Comparison of ENCODE assay signal across 17 cellular contexts in the genomic region with DNA sequence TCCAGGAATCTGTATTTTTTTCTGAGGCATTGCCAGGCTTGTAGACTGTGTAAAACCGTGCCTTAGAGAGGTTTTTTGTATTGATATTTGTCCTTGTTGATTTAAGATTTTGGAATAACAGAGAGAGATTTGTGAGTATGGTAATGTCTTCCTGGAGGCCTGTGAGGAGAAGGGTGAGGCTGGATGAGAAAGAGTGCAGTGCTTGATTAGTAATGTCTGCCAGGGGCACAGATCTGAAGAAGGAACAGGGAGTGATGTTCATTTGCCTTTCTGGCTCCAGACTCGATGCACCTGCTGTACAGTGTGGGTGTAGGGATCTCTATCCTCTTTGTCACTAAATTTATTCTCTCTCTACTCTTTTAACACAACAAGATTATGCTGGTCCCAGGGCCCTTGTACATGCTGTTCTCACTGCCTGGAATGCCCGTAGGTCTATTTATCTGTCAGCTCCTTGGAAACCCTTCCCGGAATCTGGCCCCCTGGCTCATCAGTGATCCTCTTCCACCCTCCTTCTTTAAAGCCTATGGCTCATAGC. TPM values are rescaled to one million over a fixed set of nuclear protein-coding genes. Genes with fewer than 3 reads are reported as not detected.
A peak's percentile ranks its signal among the peaks of the same experiment; 100 is the strongest.
DNase-seq lines count a peak whose midpoint lies in the region; ATAC-seq, FAIRE-seq and TF ChIP-seq lines count a peak whose summit lies in the region.
"Had no signal": no experiment of that assay in that cellular context is flagged by ENCODE, and none has a peak within 500 bp of the region (broad histone marks: within the 10 kb centered on the region; RNA-seq: fewer than 3 reads in every experiment).

No MANE protein-coding gene starts in this region.

- SMC1A ChIA-PET in GM12878 (lab: Charles Lee; ENCODE audit: uncharacterized antibody, unreplicated experiment): no interaction called here

- CTCF ChIA-PET in GM12878 (lab: Yijun Ruan, JAX): no interaction called here

- no peaks in the 10 kb centered on the region for H4K20me1 ChIP-seq in GM12878 (ENCODE audit: control insufficient read depth, insufficient read depth)

- TF ChIP-seq POLR2A in GM12878 (IDR thresholded peaks at IDR 0.05; ENCODE audit: low read depth, low read length): no peak

- RAD21 ChIA-PET in GM12878 (lab: Charles Lee; ENCODE audit: unreplicated experiment): no interaction called here

- H3K4me3 ChIP-seq in right atrium auricular region (no peak overlapping the region), GM12878 (no peak overlapping the region)
- no peak overlapping the region for H3K4me3 ChIP-seq in effector memory CD4-positive, alpha-beta T cell (ENCODE audit: insufficient read depth, low read depth, low read length, poor library complexity, severe bottlenecking)

- no TSS peak for BruUV-seq in GM12878 (replicated peaks; lab: Mats Ljungman, UMichigan)

- TF ChIP-seq CTCF in right atrium auricular region (IDR thresholded peaks at IDR 0.05) (no peak), GM12878 (IDR thresholded peaks at IDR 0.05 in 2 of 3, conservative IDR thresholded peaks at IDR 0.05 in 1 of 3; ENCODE audit: control insufficient read depth in 2 of 3, extremely low read depth in 1 of 3, insufficient read depth in 1 of 3, low read depth in 3 of 3, low read length in 3 of 3) (no peak), neural crest cell (conservative IDR thresholded peaks at IDR 0.05) (no peak)

- no peak for TF ChIP-seq RAD21 in GM12878 (IDR thresholded peaks at IDR 0.05; ENCODE audit: insufficient read depth, low read depth, low read length)

- no peaks in the 10 kb centered on the region for H3K79me2 ChIP-seq in GM12878 (ENCODE audit: control insufficient read depth, insufficient read depth, low read length)

- H3K4me2 ChIP-seq in GM12878 (ENCODE audit: control insufficient read depth, insufficient read depth): no peak overlapping the region

- in situ Hi-C loops in GM12878 (cut with MboI): no loop called here

- H3K4me1 ChIP-seq in right atrium auricular region (peaks cover 0 to 10% of the 10 kb centered on the region in 2 donors), GM12878 (ENCODE audit: control insufficient read depth, insufficient read depth, low read length) (no peaks in the 10 kb centered on the region)
- no peaks in the 10 kb centered on the region for H3K4me1 ChIP-seq in effector memory CD4-positive, alpha-beta T cell (ENCODE audit: control insufficient read depth, insufficient read depth, low read length, poor library complexity, severe bottlenecking)

- H3K27ac ChIP-seq in right atrium auricular region (peak overlapping the region; percentile 24 to 77), GM12878 (ENCODE audit: control insufficient read depth, insufficient read depth) (no peak overlapping the region)
- no peak overlapping the region for H3K27ac ChIP-seq in effector memory CD4-positive, alpha-beta T cell (ENCODE audit: insufficient read depth, low read length, poor library complexity, severe bottlenecking)

- ATAC-seq in Right ventricle myocardium inferior (no peak), GM12878 (no peak)

- H3K27me3 Mint-ChIP-seq in neural crest cell (ENCODE audit: low read depth): no peaks in the 10 kb centered on the region

- peaks cover 16% of the 10 kb centered on the region for H3K36me3 ChIP-seq in right atrium auricular region
- H3K36me3 ChIP-seq in GM12878 (ENCODE audit: control insufficient read depth in 2 of 2, insufficient read depth in 2 of 2, low read length in 1 of 2): peaks cover 0 to 8% of the 10 kb centered on the region in 2 experiments; a peak in 1 of 4 replicates
- peaks cover 10% of the 10 kb centered on the region for H3K36me3 ChIP-seq in effector memory CD4-positive, alpha-beta T cell (ENCODE audit: control insufficient read depth, insufficient read depth, low read length)

- no peak for TF ChIP-seq EP300 in GM12878 (IDR thresholded peaks at IDR 0.05; ENCODE audit: borderline replicate concordance in 1 of 2, control insufficient read depth in 1 of 2, low read depth in 2 of 2, low read length in 2 of 2)

- peak overlapping the region; percentile 27 for H3K4me3 Mint-ChIP-seq in neural crest cell

- H3K27me3 ChIP-seq in right atrium auricular region (no peaks in the 10 kb centered on the region), GM12878 (replicated peaks in 1 of 2; ENCODE audit: control insufficient read depth in 2 of 2, insufficient read depth in 2 of 2, low read length in 1 of 2) (no peaks in the 10 kb centered on the region)
- no peaks in the 10 kb centered on the region for H3K27me3 ChIP-seq in effector memory CD4-positive, alpha-beta T cell (replicated peaks; ENCODE audit: control insufficient read depth, insufficient read depth, low read length, poor library complexity, severe bottlenecking)

- intact Hi-C loops in Right ventricle myocardium inferior (cut with DNase I): loop anchor here (5.0 kb wide), 1 partner anchor 57 kb away; no protein-coding TSS in a partner anchor
- intact Hi-C loops in GM12878 (cut with micrococcal nuclease; ENCODE audit: unreplicated experiment): no loop called here

- no peak for FAIRE-seq in GM12878 (lab: Jason Lieb, UNC)

- no peak overlapping the region for H3K9ac ChIP-seq in GM12878 (ENCODE audit: control insufficient read depth, insufficient read depth, low read length)

- H3K4me1 Mint-ChIP-seq in neural crest cell: peaks cover 7% of the 10 kb centered on the region

- POLR2A ChIA-PET in GM12878 (lab: Charles Lee): no interaction called here

- peaks cover 32% of the 10 kb centered on the region for H3K36me3 Mint-ChIP-seq in neural crest cell (ENCODE audit: low read depth)

- H3K27ac Mint-ChIP-seq in neural crest cell (ENCODE audit: unreplicated experiment): no peak overlapping the region

- H2AFZ ChIP-seq in GM12878 (ENCODE audit: control insufficient read depth, low read depth, low read length): no peak overlapping the region

- WGBS in GM12878 (ENCODE audit: insufficient coverage, insufficient replicate concordance, low lambda C conversion rate, missing lambda C conversion rate): 88% methylated on average over 4 of the region's 4 CpGs

- DNase-seq in right atrium auricular region (ENCODE audit: low spot score) (no peak), Right ventricle myocardium inferior (ENCODE audit: missing footprints) (no peak), GM12878 (ENCODE audit: low read depth, low spot score) (no peak), neural crest cell (ENCODE audit: low read depth, low spot score) (no peak), GF-D8 (lab: John Stamatoyannopoulos, UW) (no peak), NCI-H2081 treated with DMSO at 0.1 percent for 48 hours (lab: John Stamatoyannopoulos, UW) (no peak)
- no peak for DNase-seq in effector memory CD4-positive, alpha-beta T cell
- DNase-seq: ACHN, AML-193, H9, Kasumi-1, MM.1S, NCI-H1105, NCI-H1694, NCI-H2107, NCI-H2227 treated with DMSO at 0.1 percent for 48 hours, NCI-H524 treated with DMSO at 0.1 percent for 48 hours had no signal

- H3K9me3 Mint-ChIP-seq in neural crest cell: peaks cover 5% of the 10 kb centered on the region
- H3K9me3 Mint-ChIP-seq: H9 had no signal

- no peaks in the 10 kb centered on the region for H3K9me3 ChIP-seq in right atrium auricular region
- peaks cover 2% of the 10 kb centered on the region; the same call in 2 of the 3 replicates for H3K9me3 ChIP-seq in GM12878 (replicated peaks; ENCODE audit: control insufficient read depth, insufficient read depth, low read length)
- H3K9me3 ChIP-seq in effector memory CD4-positive, alpha-beta T cell (ENCODE audit: control insufficient read depth, low read length): no peaks in the 10 kb centered on the region

RNA-seq across cellular contexts. Expression of gene FIZ1, which starts 4.3 kb away (rescaled TPM):
- total RNA-seq in right atrium auricular region (10 to 100 TPM in 1 of 2 donors, 1 to 10 TPM in 1; 9.2 to 12.2 TPM), Right ventricle myocardium inferior (14.8 TPM), GM12878 (2014; rRNA removed) (4.6 and 5.0 TPM in 2 replicates), GM12878 (2014; rRNA removed; fragmentation: Illumina TruSeq; extraction: Trizol) (2.1 and 3.0 TPM in 2 replicates), GM12878 (2021) (14.6 and 16.8 TPM in 2 replicates), neural crest cell (31.6 and 31.8 TPM in 2 replicates)
- total RNA-seq in GM12878 (2013; cell fraction: nucleolus; rRNA removed): 3.4 and 3.8 TPM in 2 replicates
- polyA plus RNA-seq in GM12878 (2011; ENCODE audit: low read depth): 3.8 TPM
- polyA plus RNA-seq in GM12878 (2011; rRNA removed) (2.9 and 4.5 TPM in 2 replicates), GM12878 (2014; fragmentation: Illumina TruSeq; extraction: Trizol) (7.0 TPM in 2 replicates), GM12878 (2014; fragmentation: Nextera tagmentation; extraction: Ambion mirVana) (1 to 10 TPM in 1 of 2 experiments, under 1 TPM in 1; 0.60 to 1.5 TPM), GM12878 (2014; rRNA removed) (8.0 and 9.8 TPM in 2 replicates), GM12878 (2016; fragmentation: Nextera tagmentation; extraction: Ambion mirVana) (1 to 10 TPM; 1.4 to 3.9 TPM)
- 4.9 and 5.3 TPM in 2 replicates for polyA plus RNA-seq in GM12878 (2011; cell fraction: cytosol; rRNA removed)
- 7.8 and 9.2 TPM in 2 replicates for polyA plus RNA-seq in GM12878 (2011; cell fraction: nucleus; rRNA removed)
- polyA plus RNA-seq in GM12878 (2012): 9.1 and 9.2 TPM in 2 replicates
- polyA minus RNA-seq in GM12878 (2011; rRNA and poly(A)+ RNA removed): 1.5 and 2.9 TPM in 2 replicates
- polyA minus RNA-seq in GM12878 (2011; cell fraction: cytosol; rRNA and poly(A)+ RNA removed): 2.9 and 3.2 TPM in 2 replicates
- 1.5 and 3.6 TPM in 2 replicates for polyA minus RNA-seq in GM12878 (2011; cell fraction: nucleus; rRNA and poly(A)+ RNA removed)

RNA-seq across cellular contexts. Expression of gene ZNF524, which starts 5.0 kb away (rescaled TPM):
- total RNA-seq in right atrium auricular region: 10 to 100 TPM; 17.7 to 25.8 TPM
- total RNA-seq in Right ventricle myocardium inferior: 16.9 TPM
- 10.3 and 13.5 TPM in 2 replicates for total RNA-seq in GM12878 (2013; cell fraction: nucleolus; rRNA removed)
- 15.6 and 18.6 TPM in 2 replicates for total RNA-seq in GM12878 (2014; rRNA removed)
- total RNA-seq in GM12878 (2014; rRNA removed; fragmentation: Illumina TruSeq; extraction: Trizol): 3.7 and 3.8 TPM in 2 replicates
- total RNA-seq in GM12878 (2021): 14.7 and 17.2 TPM in 2 replicates
- polyA plus RNA-seq in GM12878 (2011; ENCODE audit: low read depth): 1.4 TPM
- polyA plus RNA-seq in GM12878 (2011; rRNA removed): 1.5 and 3.7 TPM in 2 replicates
- polyA plus RNA-seq in GM12878 (2011; cell fraction: cytosol; rRNA removed): 7.5 and 14.6 TPM in 2 replicates
- polyA plus RNA-seq in GM12878 (2011; cell fraction: nucleus; rRNA removed): 17.2 and 20.1 TPM in 2 replicates
- polyA plus RNA-seq in GM12878 (2012): 7.8 and 10.7 TPM in 2 replicates
- 1.1 TPM in 1 of 2 replicates, not detected in the other for polyA plus RNA-seq in GM12878 (2014; fragmentation: Illumina TruSeq; extraction: Trizol)
- polyA plus RNA-seq in GM12878 (2014; fragmentation: Nextera tagmentation; extraction: Ambion mirVana): under 1 TPM in 1 of 2 experiments, not detected in 1; 0.47 TPM
- 13.9 and 15.0 TPM in 2 replicates for polyA plus RNA-seq in GM12878 (2014; rRNA removed)
- polyA plus RNA-seq in GM12878 (2016; fragmentation: Nextera tagmentation; extraction: Ambion mirVana): 10 to 100 TPM; 12.4 to 12.8 TPM
- 1.1 and 3.7 TPM in 2 replicates for polyA minus RNA-seq in GM12878 (2011; rRNA and poly(A)+ RNA removed)
- polyA minus RNA-seq in GM12878 (2011; cell fraction: cytosol; rRNA and poly(A)+ RNA removed): 4.4 and 6.4 TPM in 2 replicates
- 4.2 and 6.7 TPM in 2 replicates for polyA minus RNA-seq in GM12878 (2011; cell fraction: nucleus; rRNA and poly(A)+ RNA removed)
- total RNA-seq in neural crest cell: 6.1 and 6.7 TPM in 2 replicates

RNA-seq across cellular contexts. Expression of gene ZNF865, which starts 10.4 kb away (rescaled TPM):
- total RNA-seq in right atrium auricular region (10 to 100 TPM; 11.2 to 11.4 TPM), Right ventricle myocardium inferior (16.9 TPM), GM12878 (2014; rRNA removed) (0.96 and 1.1 TPM in 2 replicates), GM12878 (2014; rRNA removed; fragmentation: Illumina TruSeq; extraction: Trizol) (0.78 and 0.85 TPM in 2 replicates), GM12878 (2021) (17.8 and 18.3 TPM in 2 replicates), neural crest cell (20.3 TPM in 2 replicates)
- 9.9 and 10.4 TPM in 2 replicates for total RNA-seq in GM12878 (2013; cell fraction: nucleolus; rRNA removed)
- 0.83 TPM for polyA plus RNA-seq in GM12878 (2011; ENCODE audit: low read depth)
- polyA plus RNA-seq in GM12878 (2011; rRNA removed) (0.49 and 1.5 TPM in 2 replicates), GM12878 (2014; fragmentation: Illumina TruSeq; extraction: Trizol) (0.24 and 1.2 TPM in 2 replicates), GM12878 (2014; fragmentation: Nextera tagmentation; extraction: Ambion mirVana) (under 1 TPM; 0.02 to 0.05 TPM), GM12878 (2014; rRNA removed) (7.6 and 9.8 TPM in 2 replicates), GM12878 (2016; fragmentation: Nextera tagmentation; extraction: Ambion mirVana) (under 1 TPM; 0.13 to 0.37 TPM)
- polyA plus RNA-seq in GM12878 (2011; cell fraction: cytosol; rRNA removed): 2.0 and 3.3 TPM in 2 replicates
- polyA plus RNA-seq in GM12878 (2011; cell fraction: nucleus; rRNA removed): 7.5 and 10.9 TPM in 2 replicates
- polyA plus RNA-seq in GM12878 (2012): 6.5 and 7.1 TPM in 2 replicates
- 0.51 and 1.1 TPM in 2 replicates for polyA minus RNA-seq in GM12878 (2011; rRNA and poly(A)+ RNA removed)
- polyA minus RNA-seq in GM12878 (2011; cell fraction: cytosol; rRNA and poly(A)+ RNA removed): 2.9 and 4.3 TPM in 2 replicates
- 1.6 and 3.6 TPM in 2 replicates for polyA minus RNA-seq in GM12878 (2011; cell fraction: nucleus; rRNA and poly(A)+ RNA removed)

RNA-seq across cellular contexts. Expression of gene ZNF579, which starts 14.4 kb away (rescaled TPM):
- total RNA-seq in right atrium auricular region (1 to 10 TPM; 6.2 to 6.4 TPM), Right ventricle myocardium inferior (13.1 TPM), GM12878 (2014; rRNA removed) (2.0 and 2.5 TPM in 2 replicates), GM12878 (2014; rRNA removed; fragmentation: Illumina TruSeq; extraction: Trizol) (1.2 and 1.4 TPM in 2 replicates), GM12878 (2021) (10.6 and 11.7 TPM in 2 replicates), neural crest cell (28.2 and 29.1 TPM in 2 replicates)
- total RNA-seq in GM12878 (2013; cell fraction: nucleolus; rRNA removed): 6.3 and 8.5 TPM in 2 replicates
- 0.52 TPM for polyA plus RNA-seq in GM12878 (2011; ENCODE audit: low read depth)
- polyA plus RNA-seq in GM12878 (2011; rRNA removed) (1.1 and 1.6 TPM in 2 replicates), GM12878 (2014; fragmentation: Illumina TruSeq; extraction: Trizol) (2.0 and 2.6 TPM in 2 replicates), GM12878 (2014; fragmentation: Nextera tagmentation; extraction: Ambion mirVana) (under 1 TPM; 0.11 to 0.35 TPM), GM12878 (2014; rRNA removed) (5.2 and 7.5 TPM in 2 replicates), GM12878 (2016; fragmentation: Nextera tagmentation; extraction: Ambion mirVana) (1 to 10 TPM in 1 of 2 experiments, under 1 TPM in 1; 0.43 to 1.5 TPM)
- 1.1 and 1.3 TPM in 2 replicates for polyA plus RNA-seq in GM12878 (2011; cell fraction: cytosol; rRNA removed)
- polyA plus RNA-seq in GM12878 (2011; cell fraction: nucleus; rRNA removed): 15.2 and 37.1 TPM in 2 replicates
- 7.8 and 9.0 TPM in 2 replicates for polyA plus RNA-seq in GM12878 (2012)
- 1.8 and 3.7 TPM in 2 replicates for polyA minus RNA-seq in GM12878 (2011; rRNA and poly(A)+ RNA removed)
- polyA minus RNA-seq in GM12878 (2011; cell fraction: cytosol; rRNA and poly(A)+ RNA removed): 2.8 and 4.0 TPM in 2 replicates
- 1.8 and 11.5 TPM in 2 replicates for polyA minus RNA-seq in GM12878 (2011; cell fraction: nucleus; rRNA and poly(A)+ RNA removed)

RNA-seq across cellular contexts. Expression of gene ZNF784, which starts 29.3 kb away (rescaled TPM):
- total RNA-seq in right atrium auricular region (10 to 100 TPM in 1 of 2 donors, 1 to 10 TPM in 1; 7.8 to 10.6 TPM), Right ventricle myocardium inferior (11.1 TPM), GM12878 (2014; rRNA removed) (2.8 and 3.5 TPM in 2 replicates), GM12878 (2014; rRNA removed; fragmentation: Illumina TruSeq; extraction: Trizol) (1.8 and 2.2 TPM in 2 replicates), GM12878 (2021) (5.2 and 5.3 TPM in 2 replicates), neural crest cell (11.0 and 12.4 TPM in 2 replicates)
- total RNA-seq in GM12878 (2013; cell fraction: nucleolus; rRNA removed): 3.6 and 5.3 TPM in 2 replicates
- 3.2 TPM for polyA plus RNA-seq in GM12878 (2011; ENCODE audit: low read depth)
- polyA plus RNA-seq in GM12878 (2011; rRNA removed) (0.68 and 1.2 TPM in 2 replicates), GM12878 (2014; fragmentation: Illumina TruSeq; extraction: Trizol) (2.8 and 3.1 TPM in 2 replicates), GM12878 (2014; fragmentation: Nextera tagmentation; extraction: Ambion mirVana) (under 1 TPM; 0.10 to 0.97 TPM), GM12878 (2014; rRNA removed) (3.5 and 4.4 TPM in 2 replicates), GM12878 (2016; fragmentation: Nextera tagmentation; extraction: Ambion mirVana) (1 to 10 TPM; 1.1 to 1.4 TPM)
- 1.2 and 1.4 TPM in 2 replicates for polyA plus RNA-seq in GM12878 (2011; cell fraction: cytosol; rRNA removed)
- polyA plus RNA-seq in GM12878 (2011; cell fraction: nucleus; rRNA removed): 7.1 and 7.5 TPM in 2 replicates
- 4.8 and 6.3 TPM in 2 replicates for polyA plus RNA-seq in GM12878 (2012)
- 1.0 and 1.4 TPM in 2 replicates for polyA minus RNA-seq in GM12878 (2011; rRNA and poly(A)+ RNA removed)
- polyA minus RNA-seq in GM12878 (2011; cell fraction: cytosol; rRNA and poly(A)+ RNA removed): 0.80 and 1.1 TPM in 2 replicates
- 1.1 and 1.9 TPM in 2 replicates for polyA minus RNA-seq in GM12878 (2011; cell fraction: nucleus; rRNA and poly(A)+ RNA removed)

Comparison
In these comparisons a context has a peak if more than half of its experiments do, and no peak if none do; other contexts are left out.
1. H3K27ac ChIP-seq: peak in right atrium auricular region (2 of 2); none in GM12878 (single experiment) and effector memory CD4-positive, alpha-beta T cell (single experiment).